8 cellular contexts compared by ENCODE assay signal in the genomic region with DNA sequence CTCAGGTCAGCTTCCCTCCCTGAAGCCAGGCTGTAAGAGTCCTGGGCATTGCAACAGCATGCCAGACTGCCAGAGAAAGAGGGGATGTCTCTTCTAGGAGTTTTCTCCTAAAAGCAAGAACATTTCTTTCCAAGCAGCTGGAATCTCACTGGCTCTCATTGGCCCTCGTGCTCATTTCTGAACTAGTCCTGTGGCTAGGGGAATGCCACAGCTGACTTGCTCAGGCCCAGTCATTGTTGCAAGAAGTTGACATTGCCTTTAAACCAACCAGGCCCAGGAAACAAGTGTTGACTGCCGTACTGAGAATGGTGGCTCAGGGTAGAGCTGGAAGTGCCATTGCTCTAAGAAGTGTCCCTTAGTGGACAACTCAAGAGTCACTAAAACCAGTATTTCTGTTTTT. TPM values are rescaled to one million over a fixed set of nuclear protein-coding genes. Genes with fewer than 3 reads are reported as not detected.
DNase-seq lines count a peak whose midpoint lies in the region; ATAC-seq and TF ChIP-seq lines count a peak whose summit lies in the region.

No MANE protein-coding gene starts in this region.

- no peak overlapping the region for H3K4me3 Mint-ChIP-seq in stimulated activated naive CD8-positive, alpha-beta T cell treated with anti-CD3 and anti-CD28 coated beads, Interleukin-15, amount 100 ng/mL, for 72 hours

- no peak overlapping the region for H3K27ac Mint-ChIP-seq in stimulated activated naive CD8-positive, alpha-beta T cell treated with anti-CD3 and anti-CD28 coated beads, Interleukin-15, amount 100 ng/mL, for 72 hours

- no peak for TF ChIP-seq EP300 in SK-N-SH (IDR thresholded peaks at IDR 0.05; ENCODE audit: borderline replicate concordance in 1 of 2, low read depth in 1 of 2, low read length in 1 of 2)

- H3K9ac ChIP-seq in SK-N-SH, result no peak overlapping the region

- TF ChIP-seq CTCF in SK-N-SH (IDR thresholded peaks at IDR 0.05), result no peak

- H3K4me1 ChIP-seq in SK-N-SH (ENCODE audit: control insufficient read depth in 1 of 2, insufficient read depth in 2 of 2, low read depth in 1 of 2, low read length in 1 of 2), result peaks cover 0 to 3% of the 10 kb centered on the region in 2 experiments; a peak in 1 of 4 replicates

- CTCF ChIA-PET in SK-N-SH (lab: Yijun Ruan, JAX), result interaction anchor here (1.0 to 1.3 kb wide), 2 partner anchors 11 to 173 kb away, joined by 3 to 4 read pairs; no protein-coding TSS in a partner anchor

- H3F3A ChIP-seq in SK-N-SH (replicated peaks; ENCODE audit: insufficient read depth), result no peaks in the 10 kb centered on the region

- peaks cover 8% of the 10 kb centered on the region for H3K27me3 Mint-ChIP-seq in stimulated activated naive CD8-positive, alpha-beta T cell treated with anti-CD3 and anti-CD28 coated beads, Interleukin-15, amount 100 ng/mL, for 72 hours

- ATAC-seq in HG02588 (IDR thresholded peaks at IDR 0.05; ENCODE audit: unreplicated experiment) (peak; percentile 91), HG03558 (IDR thresholded peaks at IDR 0.05; ENCODE audit: extremely low read depth, unreplicated experiment) (peak; percentile 69)
- ATAC-seq in stimulated activated naive CD8-positive, alpha-beta T cell treated with anti-CD3 and anti-CD28 coated beads, Interleukin-15, amount 100 ng/mL, for 72 hours, result peak; percentile 90

- no peak overlapping the region for H3K4me3 ChIP-seq in SK-N-SH (ENCODE audit: low read depth in 2 of 2, low read length in 1 of 2)

- H3K9me3 Mint-ChIP-seq in stimulated activated naive CD8-positive, alpha-beta T cell treated with anti-CD3 and anti-CD28 coated beads, Interleukin-15, amount 100 ng/mL, for 72 hours, result no peaks in the 10 kb centered on the region

- POLR2A ChIA-PET in SK-N-SH (lab: Yijun Ruan, JAX), result no interaction called here

- H3K79me2 ChIP-seq in SK-N-SH (ENCODE audit: insufficient read depth), result no peaks in the 10 kb centered on the region

- H3K36me3 ChIP-seq in SK-N-SH (replicated peaks in 1 of 2; ENCODE audit: control insufficient read depth in 1 of 2, insufficient read depth in 2 of 2, low read length in 1 of 2), result no peaks in the 10 kb centered on the region

- H3K27ac ChIP-seq in SK-N-SH (ENCODE audit: low read depth in 2 of 2, low read length in 1 of 2), result no peak overlapping the region

- H3K4me2 ChIP-seq in SK-N-SH, result no peak overlapping the region

- no peaks in the 10 kb centered on the region for H3K27me3 ChIP-seq in SK-N-SH (ENCODE audit: insufficient read depth)

- H3K9me2 ChIP-seq in SK-N-SH, result no peaks in the 10 kb centered on the region

- WGBS in SK-N-SH (ENCODE audit: low lambda C conversion rate), result 92% methylated on average over 2 of the region's 2 CpGs

- H4K20me1 ChIP-seq in SK-N-SH (ENCODE audit: insufficient read depth), result no peaks in the 10 kb centered on the region

- no peaks in the 10 kb centered on the region for H3K9me3 ChIP-seq in SK-N-SH

- peak; percentile 20 for DNase-seq in stimulated activated CD4-positive, alpha-beta T cell treated with anti-CD3 and anti-CD28 coated beads, Interleukin-15, amount 100 ng/mL, for 24 hours
- DNase-seq in stimulated activated CD4-positive, alpha-beta T cell treated with anti-CD3 and anti-CD28 coated beads, Interleukin-12 subunit alpha, Interleukin-12 subunit beta, amount 100 ng/mL, for 4 hours, result no peak
- DNase-seq in stimulated activated naive CD8-positive, alpha-beta T cell treated with anti-CD3 and anti-CD28 coated beads, Interleukin-15, amount 100 ng/mL, for 72 hours, result peak in 1 of 2 donors; percentile 64
- no peak for DNase-seq in SK-N-SH
- DNase-seq in RPMI8226, result no peak
- no peak for DNase-seq in NCI-H2227 (lab: John Stamatoyannopoulos, UW; ENCODE audit: unreplicated experiment)

- H2AFZ ChIP-seq in SK-N-SH (ENCODE audit: low read depth), result no peak overlapping the region

- TF ChIP-seq RAD21 in SK-N-SH (IDR thresholded peaks at IDR 0.05; ENCODE audit: low read length), result no peak

- H3K4me1 Mint-ChIP-seq in stimulated activated naive CD8-positive, alpha-beta T cell treated with anti-CD3 and anti-CD28 coated beads, Interleukin-15, amount 100 ng/mL, for 72 hours, result peaks cover 12% of the 10 kb centered on the region

TF ChIP-seq in SK-N-SH, 30 proteins besides CTCF, POLR2A, EP300 and RAD21:
- TF ChIP-seq IRF3 (IDR thresholded peaks at IDR 0.05; ENCODE audit: low read depth, low read length) (no peak), TCF12 (IDR thresholded peaks at IDR 0.05) (no peak), MXI1 (IDR thresholded peaks at IDR 0.05; ENCODE audit: low read depth, low read length) (no peak), GABPA (IDR thresholded peaks at IDR 0.05; ENCODE audit: low read depth) (no peak), SMC3 (IDR thresholded peaks at IDR 0.05; ENCODE audit: low read depth, low read length) (no peak), RCOR1 (IDR thresholded peaks at IDR 0.05; ENCODE audit: low read length) (no peak)

RNA-seq across cellular contexts. Expression of gene CEP120, which starts 15.0 kb away (rescaled TPM):
- polyA plus RNA-seq in SK-N-SH (2012; rRNA removed), result 5.0 and 7.0 TPM in 2 replicates
- polyA plus RNA-seq in SK-N-SH (2012; cell fraction: cytosol; rRNA removed), result 6.0 and 6.3 TPM in 2 replicates
- polyA plus RNA-seq in SK-N-SH (2012; cell fraction: nucleus; rRNA removed), result 4.0 and 9.9 TPM in 2 replicates
